8 cellular contexts compared by ENCODE assay signal in genomic region chr10:99711129-99711719, GRCh38. TPM values are rescaled to one million over a fixed set of nuclear protein-coding genes. Genes with fewer than 3 reads are reported as not detected.
DNase-seq lines count a peak whose midpoint lies in the region; ATAC-seq and TF ChIP-seq lines count a peak whose summit lies in the region.

No MANE protein-coding gene starts in this region.

- H3K4me3 ChIP-seq in OCI-LY1 (ENCODE audit: low read depth, low read length, poor library complexity, severe bottlenecking) (no peak overlapping the region), brain microvascular endothelial cell (ENCODE audit: low read depth, low read length) (no peak overlapping the region), aorta (ENCODE audit: low read length in 2 of 2) (no peak overlapping the region)

- no peaks in the 10 kb centered on the region for H4K20me1 ChIP-seq in OCI-LY1 (ENCODE audit: insufficient read depth, low read length)

- H3K79me2 ChIP-seq in OCI-LY1 (ENCODE audit: insufficient read depth, low read length): no peaks in the 10 kb centered on the region

- H3K4me2 ChIP-seq in OCI-LY1 (ENCODE audit: low read length): no peak overlapping the region

- in situ Hi-C loops in brain microvascular endothelial cell (cut with HindIII; ENCODE audit: low pct_ligation_motif_present, low sequenced_read_pairs): no loop called here

- H2AFZ ChIP-seq in OCI-LY1 (ENCODE audit: low read length): no peak overlapping the region

- TF ChIP-seq CTCF in OCI-LY1 (IDR thresholded peaks at IDR 0.05; ENCODE audit: low read length) (peak; percentile 50), brain microvascular endothelial cell (IDR thresholded peaks at IDR 0.05; ENCODE audit: low read depth, low read length, missing control alignments) (peak; percentile 60)

- no peaks in the 10 kb centered on the region for H3K9me2 ChIP-seq in OCI-LY1 (ENCODE audit: low read depth, low read length)

- DNase-seq in activated gamma-delta T cell treated with Interleukin-2 at 50 U/mL for 16 hours (peak; percentile 11), activated gamma-delta T cell (lab: John Stamatoyannopoulos, UW) (no peak), HCEC 1CT (peak; percentile 71), brain microvascular endothelial cell (peak; percentile 57), left colon (peak in 1 of 2 donors; percentile 38), aorta (no peak), NCI-H1417 treated with DMSO at 0.1 percent for 48 hours (lab: John Stamatoyannopoulos, UW) (no peak)

- intact Hi-C loops in left colon (cut with DNase I, micrococcal nuclease) (no loop called here), aorta (cut with DNase I) (loop anchor here in 1 of 2 donors (5.0 kb wide), 1 partner anchor 319 kb away; no protein-coding TSS in a partner anchor)

- H3K9me3 ChIP-seq in OCI-LY1 (ENCODE audit: low read length) (no peaks in the 10 kb centered on the region), aorta (ENCODE audit: control insufficient read depth, low read length) (no peaks in the 10 kb centered on the region)

- H3K9ac ChIP-seq in OCI-LY1 (ENCODE audit: low read length): no peak overlapping the region

- no peaks in the 10 kb centered on the region for H3K27me3 ChIP-seq in OCI-LY1 (ENCODE audit: insufficient read depth, low read length)
- H3K27me3 ChIP-seq in brain microvascular endothelial cell (replicated peaks): no peaks in the 10 kb centered on the region
- no peaks in the 10 kb centered on the region for H3K27me3 ChIP-seq in aorta (ENCODE audit: control insufficient read depth in 1 of 2, insufficient read depth in 2 of 2, low read length in 1 of 2)

- H3K4me1 ChIP-seq in OCI-LY1 (ENCODE audit: insufficient read depth, low read length, severe bottlenecking) (no peaks in the 10 kb centered on the region), aorta (ENCODE audit: control insufficient read depth in 1 of 2, insufficient read depth in 2 of 2, low read length in 2 of 2) (no peaks in the 10 kb centered on the region)

- H3K36me3 ChIP-seq in OCI-LY1 (ENCODE audit: insufficient read depth, low read length): peaks cover 8% of the 10 kb centered on the region; the same call in 1 of the 2 replicates
- peaks cover 71% of the 10 kb centered on the region for H3K36me3 ChIP-seq in brain microvascular endothelial cell (replicated peaks)
- H3K36me3 ChIP-seq in aorta (ENCODE audit: control insufficient read depth in 1 of 2, insufficient read depth in 2 of 2, low read length in 1 of 2): peaks cover 0 to 5% of the 10 kb centered on the region in 2 donors

- H3K27ac ChIP-seq in OCI-LY1 (ENCODE audit: low read depth, low read length, poor library complexity, severe bottlenecking): no peak overlapping the region
- H3K27ac ChIP-seq in brain microvascular endothelial cell: no peak overlapping the region
- no peak overlapping the region for H3K27ac ChIP-seq in aorta (ENCODE audit: low read depth in 1 of 2, low read length in 2 of 2)

- peak; percentile 91 for ATAC-seq in left colon
- ATAC-seq in aorta (ENCODE audit: low FRiP score): peak; percentile 80

- H3F3A ChIP-seq in OCI-LY1 (ENCODE audit: insufficient read depth, low read length): no peaks in the 10 kb centered on the region

RNA-seq across cellular contexts. Expression of gene COX15, which starts 20.7 kb away (rescaled TPM):
- total RNA-seq in left colon: 10 to 100 TPM; 41.4 to 43.5 TPM
- total RNA-seq in aorta: 10 to 100 TPM; 16.3 to 27.2 TPM
- polyA plus RNA-seq in aorta: 10 to 100 TPM; 10.0 to 15.9 TPM

RNA-seq across cellular contexts. Expression of gene CUTC, which starts 20.8 kb away (rescaled TPM):
- 10 to 100 TPM; 10.1 to 13.7 TPM for total RNA-seq in left colon
- total RNA-seq in aorta: 10 to 100 TPM; 16.5 to 22.4 TPM
- polyA plus RNA-seq in aorta: 10 to 100 TPM; 19.4 to 20.2 TPM

RNA-seq across cellular contexts. Expression of gene ENTPD7, which starts 51.9 kb away (rescaled TPM):
- 10 to 100 TPM; 20.2 to 21.5 TPM for total RNA-seq in left colon
- total RNA-seq in aorta: 1 to 10 TPM; 8.2 to 8.6 TPM
- polyA plus RNA-seq in aorta: 1 to 10 TPM in 1 of 2 donors, under 1 TPM in 1; 0.95 to 2.0 TPM

Comparison
In these comparisons a context has a peak if more than half of its experiments do, and no peak if none do; other contexts are left out.
1. DNase-seq: peak in activated gamma-delta T cell treated with Interleukin-2 at 50 U/mL for 16 hours (single experiment), HCEC 1CT (single experiment) and brain microvascular endothelial cell (single experiment); none in activated gamma-delta T cell (single experiment), aorta (0 of 2) and NCI-H1417 treated with DMSO at 0.1 percent for 48 hours (single experiment).